7 cellular contexts compared by ENCODE assay signal in genomic region chr19:49927526-49928264, GRCh38. TPM values are rescaled to one million over a fixed set of nuclear protein-coding genes. Genes with fewer than 3 reads are reported as not detected.
DNase-seq lines count a peak whose midpoint lies in the region; ATAC-seq and TF ChIP-seq lines count a peak whose summit lies in the region.

No MANE protein-coding gene starts in this region.

- no peaks in the 10 kb centered on the region for H3K9me3 ChIP-seq in GM23248 (ENCODE audit: low read depth)
- no peaks in the 10 kb centered on the region for H3K9me3 ChIP-seq in esophagus squamous epithelium
- H3K9me3 ChIP-seq in gastrocnemius medialis: no peaks in the 10 kb centered on the region

- peaks cover 16% of the 10 kb centered on the region for H3F3A ChIP-seq in GM23248 (ENCODE audit: insufficient read depth)

- H3K4me3 ChIP-seq in GM23248 (peak overlapping the region; percentile 98), esophagus squamous epithelium (peak overlapping the region in 3 of 4 donors; percentile 78 to 96 (median 87)), gastrocnemius medialis (peak overlapping the region in 3 of 4 donors; percentile 80 to 97 (median 96))

- H3K4me1 ChIP-seq in GM23248 (ENCODE audit: insufficient read depth): peaks cover 8% of the 10 kb centered on the region; the same call in 1 of the 2 replicates
- H3K4me1 ChIP-seq in esophagus squamous epithelium: peaks cover 10 to 51% (median 15%) of the 10 kb centered on the region in 3 donors
- H3K4me1 ChIP-seq in gastrocnemius medialis: peaks cover 24 to 37% of the 10 kb centered on the region in 2 donors

- no peaks in the 10 kb centered on the region for H3K9me2 ChIP-seq in GM23248 (ENCODE audit: insufficient read depth)

- H3K27ac ChIP-seq in GM23248 (peak overlapping the region; percentile 87), RWPE1 (peak overlapping the region; percentile 93), esophagus squamous epithelium (peak overlapping the region in 2 of 4 donors; percentile 93 to 96), gastrocnemius medialis (peak overlapping the region; percentile 95 to 98 (median 96))

- CTCF ChIA-PET in RWPE1 (lab: Yijun Ruan, JAX): interaction anchor here (0.7 kb wide), 1 partner anchor 56 kb away, joined by 3 read pairs; no protein-coding TSS in a partner anchor

- H4K20me1 ChIP-seq in GM23248 (ENCODE audit: insufficient read depth): no peaks in the 10 kb centered on the region

- intact Hi-C loops in esophagus squamous epithelium (cut with DNase I): no loop called here
- intact Hi-C loops in gastrocnemius medialis (cut with DNase I; ENCODE audit: low total_unique reads): no loop called here

- H3K27me3 ChIP-seq in GM23248 (replicated peaks; ENCODE audit: insufficient read depth): no peaks in the 10 kb centered on the region
- H3K27me3 ChIP-seq in esophagus squamous epithelium: no peaks in the 10 kb centered on the region
- no peaks in the 10 kb centered on the region for H3K27me3 ChIP-seq in gastrocnemius medialis

- DNase-seq in GM23248 (no peak), RWPE1 (ENCODE audit: low spot score) (no peak), esophagus squamous epithelium (lab: John Stamatoyannopoulos, UW) (no peak), gastrocnemius medialis (no peak), putamen (ENCODE audit: low spot score) (no peak), NCI-H510A (lab: John Stamatoyannopoulos, UW) (no peak), NCI-H2081 (lab: John Stamatoyannopoulos, UW) (no peak)

- TF ChIP-seq POLR2A in esophagus squamous epithelium (IDR thresholded peaks at IDR 0.05) (no peak), gastrocnemius medialis (IDR thresholded peaks at IDR 0.05) (no peak)

- ATAC-seq in gastrocnemius medialis: no peak

- H2AFZ ChIP-seq in GM23248: no peak overlapping the region

- H3K79me2 ChIP-seq in GM23248 (ENCODE audit: insufficient read depth): peaks cover 64% of the 10 kb centered on the region

- peak overlapping the region; percentile 80 for H3K4me2 ChIP-seq in GM23248 (ENCODE audit: unreplicated experiment)

- no peak overlapping the region; the same call in 1 of the 2 replicates for H3K9ac ChIP-seq in GM23248

- H3K36me3 ChIP-seq in GM23248 (ENCODE audit: low read depth): peaks cover 7% of the 10 kb centered on the region; the same call in 1 of the 2 replicates
- peaks cover 0 to 64% (median 10%) of the 10 kb centered on the region in 3 donors for H3K36me3 ChIP-seq in esophagus squamous epithelium
- peaks cover 0 to 21% of the 10 kb centered on the region in 2 donors for H3K36me3 ChIP-seq in gastrocnemius medialis

- TF ChIP-seq CTCF in RWPE1 (conservative IDR thresholded peaks at IDR 0.05; ENCODE audit: low read depth) (no peak), esophagus squamous epithelium (IDR thresholded peaks at IDR 0.05) (no peak), gastrocnemius medialis (IDR thresholded peaks at IDR 0.05 in 4 of 5, conservative IDR thresholded peaks at IDR 0.05 in 1 of 5) (no peak)

- POLR2A ChIA-PET in RWPE1 (lab: Yijun Ruan, JAX; ENCODE audit: low non-redundant PET): no interaction called here

- 86% methylated on average over 14 of the region's 14 CpGs for WGBS in GM23248 (ENCODE audit: low coverage in 1 of 2, low lambda C conversion rate in 2 of 2, missing lambda C conversion rate in 2 of 2), 2 experiments
- WGBS in esophagus squamous epithelium, 2 donors: 74 to 84% methylated on average over 14 of the region's 14 CpGs

- in situ Hi-C loops in GM23248 (cut with MboI) (loop anchor here (25.0 kb wide), 1 partner anchor 210 kb away; no protein-coding TSS in a partner anchor), gastrocnemius medialis (cut with MboI; ENCODE audit: low sequenced_read_pairs in 4 of 4) (loop anchor here in 3 of 4 donors (25.0 kb wide), 1 partner anchor 210 kb away; no protein-coding TSS in a partner anchor)

RNA-seq across cellular contexts. Expression of gene ATF5, which starts 1.3 kb away (rescaled TPM):
- 8.9 and 19.1 TPM in 2 replicates for total RNA-seq in GM23248 (2014; rRNA removed; shearing (Covaris generic))
- polyA plus RNA-seq in GM23248 (2016; fragmentation: Nextera tagmentation; extraction: Ambion mirVana): 8.0 and 8.9 TPM in 2 replicates
- total RNA-seq in esophagus squamous epithelium (1 to 10 TPM; 3.3 to 9.7 (median 8.2) TPM), gastrocnemius medialis (10 to 100 TPM in 1 of 4 donors, 1 to 10 TPM in 3; 6.4 to 10.8 (median 9.0) TPM)

RNA-seq across cellular contexts. Expression of gene NUP62, which starts 1.6 kb away (rescaled TPM):
- 35.1 and 41.6 TPM in 2 replicates for total RNA-seq in GM23248 (2014; rRNA removed; shearing (Covaris generic))
- polyA plus RNA-seq in GM23248 (2016; fragmentation: Nextera tagmentation; extraction: Ambion mirVana): 38.4 and 38.5 TPM in 2 replicates
- 10 to 100 TPM; 34.5 to 40.1 (median 34.9) TPM for total RNA-seq in esophagus squamous epithelium
- total RNA-seq in gastrocnemius medialis: 10 to 100 TPM; 32.8 to 38.0 (median 36.3) TPM

RNA-seq across cellular contexts. Expression of gene IL4I1, which starts 31.0 kb away (rescaled TPM):
- total RNA-seq in GM23248 (2014; rRNA removed; shearing (Covaris generic)): not detected in 2 replicates
- 0.66 and 0.91 TPM in 2 replicates for polyA plus RNA-seq in GM23248 (2016; fragmentation: Nextera tagmentation; extraction: Ambion mirVana)
- under 1 TPM; 0.56 to 0.91 (median 0.73) TPM for total RNA-seq in esophagus squamous epithelium
- 1 to 10 TPM in 1 of 4 donors, under 1 TPM in 1, not detected in 2; 0.15 to 1.1 TPM for total RNA-seq in gastrocnemius medialis

RNA-seq across cellular contexts. Expression of gene SIGLEC11, which starts 33.3 kb away (rescaled TPM):
- total RNA-seq in GM23248 (2014; rRNA removed; shearing (Covaris generic)): not detected in 2 replicates
- not detected in 2 replicates for polyA plus RNA-seq in GM23248 (2016; fragmentation: Nextera tagmentation; extraction: Ambion mirVana)
- total RNA-seq in esophagus squamous epithelium: under 1 TPM in 1 of 4 donors, not detected in 3; 0.38 TPM
- under 1 TPM in 3 of 4 donors, not detected in 1; 0.15 to 0.42 (median 0.25) TPM for total RNA-seq in gastrocnemius medialis

RNA-seq across cellular contexts. Expression of gene TBC1D17, which starts 50.2 kb away (rescaled TPM):
- total RNA-seq in GM23248 (2014; rRNA removed; shearing (Covaris generic)): 6.3 and 6.6 TPM in 2 replicates
- 32.4 and 33.0 TPM in 2 replicates for polyA plus RNA-seq in GM23248 (2016; fragmentation: Nextera tagmentation; extraction: Ambion mirVana)
- total RNA-seq in esophagus squamous epithelium (10 to 100 TPM in 3 of 4 donors, 1 to 10 TPM in 1; 6.7 to 25.9 (median 16.9) TPM), gastrocnemius medialis (10 to 100 TPM; 48.7 to 84.3 (median 66.4) TPM)
